ENCODE assay signal across 9 cellular contexts in genomic region chr1:2255420-2256369, GRCh38. TPM values are rescaled to one million over a fixed set of nuclear protein-coding genes. Genes with fewer than 3 reads are reported as not detected.
DNase-seq lines count a peak whose midpoint lies in the region; ATAC-seq and TF ChIP-seq lines count a peak whose summit lies in the region.
"Had no signal": no experiment of that assay in that cellular context is flagged by ENCODE, and none has a peak within 500 bp of the region (broad histone marks: within the 10 kb centered on the region; RNA-seq: fewer than 3 reads in every experiment).

No MANE protein-coding gene starts in this region.

- TF ChIP-seq CTCF in DND-41 (IDR thresholded peaks at IDR 0.05; ENCODE audit: borderline replicate concordance, extremely low read depth, low read length, poor library complexity, severe bottlenecking) (no peak), Peyer's patch (IDR thresholded peaks at IDR 0.05) (no peak), foreskin fibroblast (IDR thresholded peaks at IDR 0.05; ENCODE audit: low read depth, low read length) (no peak), BE2C (IDR thresholded peaks at IDR 0.05; ENCODE audit: low read depth, low read length) (no peak)

- H3K36me3 ChIP-seq in DND-41 (ENCODE audit: insufficient read depth, low read length) (peaks cover 4% of the 10 kb centered on the region; the same call in 1 of the 2 replicates), Peyer's patch (no peaks in the 10 kb centered on the region), BE2C (0 out of 2 replicates have a peak, but pooled peaks cover 3% of the 10 kb centered on the region)

- H2AFZ ChIP-seq in DND-41 (ENCODE audit: low read depth, low read length) = no peak overlapping the region

- H3K4me3 Mint-ChIP-seq in activated T-cell treated with anti-CD3 and anti-CD28 coated beads, Interleukin-2, amount 50 U/mL, for 4 hours = no peak overlapping the region

- H3K4me3 ChIP-seq in DND-41 (ENCODE audit: low read depth in 1 of 2, low read length in 2 of 2) (peak overlapping the region in 1 of 2 experiments; percentile 3; a peak in 1 of 4 replicates), Peyer's patch (no peak overlapping the region), foreskin fibroblast (ENCODE audit: low read depth in 1 of 2, low read length in 2 of 2) (no peak overlapping the region), BE2C (ENCODE audit: low read depth, low read length) (no peak overlapping the region)

- H3K4me1 ChIP-seq in DND-41 (ENCODE audit: insufficient read depth, low read length) (peaks cover 17% of the 10 kb centered on the region; the same call in 1 of the 2 replicates), Peyer's patch (peaks cover 0 to 68% (median 27%) of the 10 kb centered on the region in 4 donors), BE2C (no peaks in the 10 kb centered on the region)

- peaks cover 19% of the 10 kb centered on the region for H3K9me3 ChIP-seq in DND-41 (ENCODE audit: insufficient read depth, low read length, severe bottlenecking)
- peaks cover 0 to 18% (median 6%) of the 10 kb centered on the region in 4 donors for H3K9me3 ChIP-seq in Peyer's patch
- H3K9me3 ChIP-seq in BE2C = no peaks in the 10 kb centered on the region

- peaks cover 53% of the 10 kb centered on the region for H3K4me1 Mint-ChIP-seq in activated T-cell treated with anti-CD3 and anti-CD28 coated beads, Interleukin-2, amount 50 U/mL, for 4 hours (ENCODE audit: low read depth)

- H3K27me3 ChIP-seq in DND-41 (ENCODE audit: insufficient read depth, low read length, poor library complexity) (no peaks in the 10 kb centered on the region), Peyer's patch (no peaks in the 10 kb centered on the region), BE2C (no peaks in the 10 kb centered on the region)

- H3K36me3 Mint-ChIP-seq in activated T-cell treated with anti-CD3 and anti-CD28 coated beads, Interleukin-2, amount 50 U/mL, for 4 hours (ENCODE audit: insufficient read depth) = peaks cover 9% of the 10 kb centered on the region

- peaks cover 82% of the 10 kb centered on the region for H3K79me2 ChIP-seq in DND-41 (ENCODE audit: insufficient read depth, low read length)

- no peak for TF ChIP-seq POLR2A in Peyer's patch (IDR thresholded peaks at IDR 0.05)

- H3K4me2 ChIP-seq in DND-41 (ENCODE audit: insufficient read depth, low read length) = no peak overlapping the region
- H3K4me2 ChIP-seq: KMS-11 had no signal

- peak overlapping the region; percentile 75 for H3K27ac ChIP-seq in DND-41 (ENCODE audit: low read length)
- H3K27ac ChIP-seq in Peyer's patch = peak overlapping the region; percentile 69 to 83 (median 74)
- H3K27ac ChIP-seq: KMS-11 had no signal

- H4K20me1 ChIP-seq in DND-41 (ENCODE audit: insufficient read depth, low read length) = peaks cover 36% of the 10 kb centered on the region

- H3K9me3 Mint-ChIP-seq in activated T-cell treated with anti-CD3 and anti-CD28 coated beads, Interleukin-2, amount 50 U/mL, for 4 hours = peaks cover 4% of the 10 kb centered on the region

- H3K9ac ChIP-seq in DND-41 (ENCODE audit: low read depth, low read length) = no peak overlapping the region
- H3K9ac ChIP-seq: KMS-11 had no signal

- H3K27me3 Mint-ChIP-seq in activated T-cell treated with anti-CD3 and anti-CD28 coated beads, Interleukin-2, amount 50 U/mL, for 4 hours (ENCODE audit: low read depth) = no peaks in the 10 kb centered on the region

- DNase-seq in DND-41 (peak; percentile 84), Peyer's patch (peak in 2 of 3 donors; percentile 67 to 79), foreskin fibroblast (peak; percentile 63 to 70), cerebellum (ENCODE audit: low spot score) (no peak), BE2C (no peak)
- DNase-seq in activated T-cell treated with anti-CD3 and anti-CD28 coated beads, Interleukin-2, amount 50 U/mL, for 4 hours = peak; percentile 54
- DNase-seq in stimulated activated CD4-positive, alpha-beta T cell treated with anti-CD3 and anti-CD28 coated beads, Interleukin-15, amount 100 ng/mL, for 24 hours = peak; percentile 68

- ATAC-seq in DND-41 (ENCODE audit: insufficient read depth, low read depth) (peak; percentile 79), HG02970 (IDR thresholded peaks at IDR 0.05; ENCODE audit: low FRiP score, unreplicated experiment) (peak; percentile 55)
- peak; percentile 64 to 73 for ATAC-seq in activated T-cell treated with anti-CD3 and anti-CD28 coated beads, Interleukin-2, amount 50 U/mL, for 4 hours

RNA-seq across cellular contexts. Expression of gene SKI, which starts 27.6 kb away (rescaled TPM):
- total RNA-seq in Peyer's patch (10 to 100 TPM; 20.1 to 41.5 (median 37.1) TPM), cerebellum (23.4 TPM)
- total RNA-seq in activated T-cell treated with anti-CD3 and anti-CD28 coated beads, Interleukin-2, amount 50 U/mL, for 4 hours = 10 to 100 TPM; 43.8 to 45.2 (median 44.7) TPM
- polyA plus RNA-seq in BE2C (2012; ENCODE audit: insufficient read depth, insufficient read length, low read depth) = 22.2 TPM

Comparison
In these comparisons a context has a peak if more than half of its experiments do, and no peak if none do; other contexts are left out.
1. DNase-seq: peak in DND-41 (single experiment), Peyer's patch (2 of 3), activated T-cell treated with anti-CD3 and anti-CD28 coated beads, Interleukin-2, amount 50 U/mL, for 4 hours (single experiment), foreskin fibroblast (2 of 2) and stimulated activated CD4-positive, alpha-beta T cell treated with anti-CD3 and anti-CD28 coated beads, Interleukin-15, amount 100 ng/mL, for 24 hours (single experiment); none in cerebellum (single experiment) and BE2C (single experiment).
2. Peak in every context shown above with its lines, with median percentiles within 50 percentile points of each other: ATAC-seq.